15 cellular contexts compared by ENCODE assay signal in the genomic region with DNA sequence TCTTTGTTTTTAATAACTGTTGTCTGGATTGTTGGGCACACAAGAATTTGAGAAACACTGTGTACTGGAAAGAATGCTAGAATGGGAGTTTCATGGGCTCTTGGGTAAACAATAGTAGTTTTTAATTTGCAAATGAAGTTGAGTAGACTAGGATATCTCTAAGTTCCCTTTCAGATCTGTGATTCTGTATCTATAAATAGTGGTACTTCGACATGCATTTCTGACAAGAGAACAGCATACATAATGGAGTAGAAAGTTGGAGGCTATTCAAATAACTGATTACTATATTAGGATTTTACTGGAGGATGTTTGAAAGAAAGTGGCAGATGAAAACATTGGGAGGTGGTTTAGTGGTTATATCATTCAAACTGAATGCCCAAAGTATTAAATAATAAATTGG. TPM values are rescaled to one million over a fixed set of nuclear protein-coding genes. Genes with fewer than 3 reads are reported as not detected.
DNase-seq lines count a peak whose midpoint lies in the region; ATAC-seq and TF ChIP-seq lines count a peak whose summit lies in the region.
"Had no signal": no experiment of that assay in that cellular context is flagged by ENCODE, and none has a peak within 500 bp of the region (broad histone marks: within the 10 kb centered on the region; RNA-seq: fewer than 3 reads in every experiment).

No MANE protein-coding gene starts in this region.

- no peak overlapping the region for H3K4me3 ChIP-seq in left ventricle myocardium inferior
- H3K4me3 ChIP-seq: HAP-1 had no signal

- H3K36me3 Mint-ChIP-seq in activated T-cell treated with anti-CD3 and anti-CD28 coated beads, Interleukin-2, amount 50 U/mL, for 72 hours (ENCODE audit: insufficient read depth in 2 of 2), result peaks cover 7 to 12% of the 10 kb centered on the region in 2 donors
- H3K36me3 Mint-ChIP-seq in activated T-cell treated with anti-CD3 and anti-CD28 coated beads, Interleukin-2, amount 50 U/mL, for 4 hours (ENCODE audit: insufficient read depth), result peaks cover 11% of the 10 kb centered on the region
- H3K36me3 Mint-ChIP-seq in immature natural killer cell, result peaks cover 13 to 20% (median 19%) of the 10 kb centered on the region in 3 donors
- H3K36me3 Mint-ChIP-seq: CD14-positive monocyte had no signal

- H3K27ac ChIP-seq in left ventricle myocardium inferior (replicated peaks), result peak overlapping the region; percentile 13
- H3K27ac ChIP-seq: 22Rv1 had no signal

- peaks cover 3 to 8% of the 10 kb centered on the region in 2 donors for H3K9me3 Mint-ChIP-seq in activated T-cell treated with anti-CD3 and anti-CD28 coated beads, Interleukin-2, amount 50 U/mL, for 72 hours
- H3K9me3 Mint-ChIP-seq in activated T-cell treated with anti-CD3 and anti-CD28 coated beads, Interleukin-2, amount 50 U/mL, for 4 hours, result peaks cover 4% of the 10 kb centered on the region
- peaks cover 0 to 13% (median 6%) of the 10 kb centered on the region in 6 donors for H3K9me3 Mint-ChIP-seq in immature natural killer cell

- H3K27me3 Mint-ChIP-seq in activated T-cell treated with anti-CD3 and anti-CD28 coated beads, Interleukin-2, amount 50 U/mL, for 72 hours (ENCODE audit: low read depth), result no peaks in the 10 kb centered on the region
- no peaks in the 10 kb centered on the region for H3K27me3 Mint-ChIP-seq in activated T-cell treated with anti-CD3 and anti-CD28 coated beads, Interleukin-2, amount 50 U/mL, for 4 hours (ENCODE audit: low read depth)
- peaks cover 0 to 2% (median 0%) of the 10 kb centered on the region in 3 donors for H3K27me3 Mint-ChIP-seq in immature natural killer cell (ENCODE audit: low read depth in 3 of 3)
- H3K27me3 Mint-ChIP-seq: CD8-positive, alpha-beta memory T cell had no signal

- peak overlapping the region; percentile 40 for H3K27ac Mint-ChIP-seq in activated T-cell treated with anti-CD3 and anti-CD28 coated beads, Interleukin-2, amount 50 U/mL, for 72 hours
- no peak overlapping the region for H3K27ac Mint-ChIP-seq in immature natural killer cell
- H3K27ac Mint-ChIP-seq: CD14-positive monocyte had no signal

- peaks cover 19% of the 10 kb centered on the region for H3K4me1 ChIP-seq in left ventricle myocardium inferior

- no peak for ATAC-seq in activated T-cell treated with anti-CD3 and anti-CD28 coated beads, Interleukin-2, amount 50 U/mL, for 72 hours (replicated peaks in 1 of 2)
- no peak for ATAC-seq in activated T-cell treated with anti-CD3 and anti-CD28 coated beads, Interleukin-2, amount 50 U/mL, for 4 hours
- ATAC-seq in Right ventricle myocardium inferior, result no peak
- ATAC-seq: HepG2 had no signal

- DNase-seq in activated T-cell treated with anti-CD3 and anti-CD28 coated beads, Interleukin-2, amount 50 U/mL, for 72 hours, result no peak
- no peak for DNase-seq in activated T-cell treated with anti-CD3 and anti-CD28 coated beads, Interleukin-2, amount 50 U/mL, for 4 hours
- DNase-seq in left ventricle myocardium inferior, result no peak
- no peak for DNase-seq in Right ventricle myocardium inferior (ENCODE audit: missing footprints)
- peak; percentile 13 for DNase-seq in myocyte (ENCODE audit: low read depth)
- DNase-seq in COLO829 (ENCODE audit: low spot score), result no peak
- no peak for DNase-seq in ecto neural progenitor cell (ENCODE audit: low spot score)
- no peak for DNase-seq in immature natural killer cell
- DNase-seq: CD8-positive, alpha-beta memory T cell; DMS53; GF-D8 had no signal

- intact Hi-C loops in left ventricle myocardium inferior (cut with micrococcal nuclease), result no loop called here
- intact Hi-C loops in Right ventricle myocardium inferior (cut with DNase I), result no loop called here

- no peak overlapping the region for H3K4me3 Mint-ChIP-seq in activated T-cell treated with anti-CD3 and anti-CD28 coated beads, Interleukin-2, amount 50 U/mL, for 72 hours
- H3K4me3 Mint-ChIP-seq in activated T-cell treated with anti-CD3 and anti-CD28 coated beads, Interleukin-2, amount 50 U/mL, for 4 hours, result no peak overlapping the region
- no peak overlapping the region for H3K4me3 Mint-ChIP-seq in immature natural killer cell
- H3K4me3 Mint-ChIP-seq: CD14-positive monocyte; CD8-positive, alpha-beta memory T cell had no signal

- peaks cover 11% of the 10 kb centered on the region for H3K9me3 ChIP-seq in left ventricle myocardium inferior (replicated peaks)

- TF ChIP-seq CTCF in left ventricle myocardium inferior (IDR thresholded peaks at IDR 0.05; ENCODE audit: borderline replicate concordance), result no peak

- H3K36me3 ChIP-seq in left ventricle myocardium inferior, result peaks cover 14% of the 10 kb centered on the region

- H3K27me3 ChIP-seq in left ventricle myocardium inferior (ENCODE audit: low read depth), result no peaks in the 10 kb centered on the region

- H3K4me1 Mint-ChIP-seq in activated T-cell treated with anti-CD3 and anti-CD28 coated beads, Interleukin-2, amount 50 U/mL, for 72 hours (ENCODE audit: low read depth), result no peaks in the 10 kb centered on the region
- peaks cover 11% of the 10 kb centered on the region for H3K4me1 Mint-ChIP-seq in activated T-cell treated with anti-CD3 and anti-CD28 coated beads, Interleukin-2, amount 50 U/mL, for 4 hours (ENCODE audit: low read depth)
- H3K4me1 Mint-ChIP-seq in immature natural killer cell, result peaks cover 4 to 14% of the 10 kb centered on the region in 2 donors
- H3K4me1 Mint-ChIP-seq: CD14-positive monocyte had no signal

RNA-seq across cellular contexts. Expression of gene EPB41L5, which starts 29.5 kb away (rescaled TPM):
- total RNA-seq in activated T-cell treated with anti-CD3 and anti-CD28 coated beads, Interleukin-2, amount 50 U/mL, for 72 hours, result 1 to 10 TPM; 4.1 to 5.3 TPM
- 1 to 10 TPM; 2.7 to 3.1 (median 2.8) TPM for total RNA-seq in activated T-cell treated with anti-CD3 and anti-CD28 coated beads, Interleukin-2, amount 50 U/mL, for 4 hours
- 9.1 TPM for total RNA-seq in left ventricle myocardium inferior
- 8.2 TPM for total RNA-seq in Right ventricle myocardium inferior
- 8.2 and 18.4 TPM in 2 replicates for total RNA-seq in myocyte
- polyA plus RNA-seq in myocyte (2012), result 4.6 TPM
- 1 to 10 TPM; 1.5 to 5.8 (median 4.1) TPM for polyA plus RNA-seq in immature natural killer cell
